ENCODE assay signal across 29 cellular contexts in the genomic region with DNA sequence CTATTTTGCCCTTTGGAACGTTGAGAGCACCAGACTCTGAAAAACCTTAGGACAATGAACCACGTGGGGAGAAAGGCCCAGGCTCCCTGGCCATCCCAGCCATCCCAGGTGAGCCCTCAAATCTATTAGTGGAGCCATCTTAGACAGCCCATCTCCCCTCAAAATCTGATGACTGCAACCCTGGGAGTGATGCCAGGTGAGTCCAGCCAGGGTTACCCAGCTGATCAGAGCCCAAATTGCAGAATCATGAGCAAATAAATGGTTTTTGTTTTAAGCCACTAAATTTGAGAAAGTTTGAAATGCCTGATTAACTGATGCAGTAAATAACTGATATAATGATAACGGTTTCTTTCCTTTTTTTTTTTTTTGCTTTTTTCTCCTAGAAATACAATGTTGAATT.
"Had no signal": no experiment of that assay in that cellular context is flagged by ENCODE, and none has a peak within 500 bp of the region (broad histone marks: within the 10 kb centered on the region; RNA-seq: fewer than 3 reads in every experiment).

No MANE protein-coding gene starts in this region.

- H3K9me3 ChIP-seq: esophagus muscularis mucosa, gastrocnemius medialis, heart left ventricle had no signal

- H3K27me3 ChIP-seq: brain microvascular endothelial cell, dorsolateral prefrontal cortex, esophagus muscularis mucosa, gastrocnemius medialis, heart left ventricle had no signal

- H3K27ac ChIP-seq: brain microvascular endothelial cell, coronary artery, dorsolateral prefrontal cortex, esophagus muscularis mucosa, foreskin keratinocyte, gastrocnemius medialis, heart left ventricle had no signal

- ATAC-seq: activated naive CD4-positive, alpha-beta T cell treated with anti-CD3 and anti-CD28 coated beads, Interleukin-2, amount 50 U/mL, for 72 hours; activated T-cell treated with anti-CD3 and anti-CD28 coated beads, Interleukin-2, amount 50 U/mL, for 72 hours; foreskin keratinocyte; gastrocnemius medialis; heart left ventricle; T-cell had no signal

- H3K4me1 ChIP-seq: foreskin keratinocyte, gastrocnemius medialis, heart left ventricle had no signal

- DNase-seq: activated CD4-positive, alpha-beta memory T cell treated with anti-CD3 and anti-CD28 coated beads, Interleukin-2, amount 10 ng/mL, durations not matched to agents 7 days and 5 days; activated CD4-positive, alpha-beta T cell treated with anti-CD3 and anti-CD28 coated beads for 1 hour; activated CD4-positive, alpha-beta T cell treated with anti-CD3 and anti-CD28 coated beads for 4 hours; activated CD4-positive, alpha-beta T cell treated with anti-CD3 and anti-CD28 coated beads, Interleukin-2, amount 10 ng/mL, durations not matched to agents 7 days and 5 days; activated CD4-positive, alpha-beta T cell treated with anti-CD3 and anti-CD28 coated beads, Interleukin-2, amount 50 U/mL, for 4 hours; activated CD4-positive, CD25-positive, alpha-beta regulatory T cell; activated CD8-positive, alpha-beta memory T cell treated with anti-CD3 and anti-CD28 coated beads, Interleukin-2, amount 50 U/mL, for 48 hours; activated gamma-delta T cell; activated naive CD4-positive, alpha-beta T cell; activated naive CD4-positive, alpha-beta T cell treated with anti-CD3 and anti-CD28 coated beads, Interleukin-2, amount 10 ng/mL, durations not matched to agents 7 days and 5 days; activated naive CD8-positive, alpha-beta T cell treated with anti-CD3 and anti-CD28 coated beads, Interleukin-2, amount 10 ng/mL, durations not matched to agents 7 days and 5 days; activated T-cell treated with anti-CD3 and anti-CD28 coated beads for 4 hours; activated T-cell treated with anti-CD3 and anti-CD28 coated beads, Interleukin-2, amount 50 U/mL, for 24 hours; activated T-cell treated with anti-CD3 and anti-CD28 coated beads, Interleukin-2, amount 50 U/mL, for 72 hours; amniotic stem cell; anterior cingulate cortex; brain microvascular endothelial cell; dorsolateral prefrontal cortex; effector memory CD4-positive, alpha-beta T cell; endodermal cell; foreskin keratinocyte; gastrocnemius medialis; glutamatergic neuron; heart left ventricle; T-cell; T-helper 9 cell had no signal

- H3K36me3 ChIP-seq: brain microvascular endothelial cell, esophagus muscularis mucosa, gastrocnemius medialis, heart left ventricle had no signal

- H3K4me3 ChIP-seq: coronary artery, dorsolateral prefrontal cortex, esophagus muscularis mucosa, gastrocnemius medialis, heart left ventricle had no signal
